14 cellular contexts compared by ENCODE assay signal in the genomic region with DNA sequence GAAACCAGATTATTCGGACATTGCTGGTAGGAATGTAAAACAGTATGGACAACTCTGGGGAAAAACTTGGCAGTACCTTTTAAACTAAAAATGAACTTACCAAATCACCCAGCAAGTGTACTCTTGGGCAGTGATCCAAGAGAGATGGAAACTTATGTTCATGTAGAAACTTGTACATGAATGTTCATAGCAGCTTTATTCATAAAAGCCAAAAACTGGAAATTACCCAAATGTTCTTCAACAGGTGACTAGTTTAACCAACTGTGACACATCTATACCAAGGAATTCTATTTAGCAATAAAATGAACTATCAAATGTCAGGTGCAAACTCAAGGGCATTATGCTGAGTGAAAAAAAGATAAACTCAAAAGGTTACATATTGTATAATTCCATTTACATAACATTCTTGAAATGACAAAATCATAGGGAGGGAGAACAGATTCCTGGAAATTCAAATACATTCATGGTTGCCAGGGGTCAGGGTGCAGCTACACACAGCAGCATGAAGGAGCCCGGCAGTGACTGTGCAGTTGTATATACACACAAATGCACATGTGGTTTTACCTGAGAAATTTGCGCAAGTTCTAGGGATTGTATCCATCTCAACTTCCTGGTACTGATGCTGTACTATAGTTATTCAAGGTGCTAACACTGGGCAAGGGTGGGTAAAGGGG. TPM values are rescaled to one million over a fixed set of nuclear protein-coding genes. Genes with fewer than 3 reads are reported as not detected.
A peak's percentile ranks its signal among the peaks of the same experiment; 100 is the strongest.
DNase-seq lines count a peak whose midpoint lies in the region; ATAC-seq lines count a peak whose summit lies in the region.
"Had no signal": no experiment of that assay in that cellular context is flagged by ENCODE, and none has a peak within 500 bp of the region (broad histone marks: within the 10 kb centered on the region; RNA-seq: fewer than 3 reads in every experiment).

No MANE protein-coding gene starts in this region.

- peaks cover 19% of the 10 kb centered on the region for H3K36me3 Mint-ChIP-seq in activated T-cell treated with anti-CD3 and anti-CD28 coated beads, Interleukin-2, amount 50 U/mL, for 4 hours (ENCODE audit: insufficient read depth)

- H3K4me3 Mint-ChIP-seq in activated T-cell treated with anti-CD3 and anti-CD28 coated beads, Interleukin-2, amount 50 U/mL, for 4 hours = no peak overlapping the region

- no peaks in the 10 kb centered on the region for H3K27me3 Mint-ChIP-seq in activated T-cell treated with anti-CD3 and anti-CD28 coated beads, Interleukin-2, amount 50 U/mL, for 4 hours (ENCODE audit: low read depth)

- no peaks in the 10 kb centered on the region for H3K9me3 Mint-ChIP-seq in activated T-cell treated with anti-CD3 and anti-CD28 coated beads, Interleukin-2, amount 50 U/mL, for 4 hours

- H3K4me1 Mint-ChIP-seq in activated T-cell treated with anti-CD3 and anti-CD28 coated beads, Interleukin-2, amount 50 U/mL, for 4 hours (ENCODE audit: low read depth) = peaks cover 37% of the 10 kb centered on the region

- no peak for DNase-seq in activated CD4-positive, CD25-positive, alpha-beta regulatory T cell treated with anti-CD3 and anti-CD28 coated beads, Interleukin-2, amount 50 U/mL, for 72 hours
- DNase-seq in activated T-cell treated with anti-CD3 and anti-CD28 coated beads, Interleukin-2, amount 50 U/mL, for 4 hours = no peak
- peak; percentile 72 for DNase-seq in fibroblast of the conjunctiva (ENCODE audit: low read depth)
- peak; percentile 44 to 46 for DNase-seq in stimulated activated CD4-positive, alpha-beta T cell treated with anti-CD3 and anti-CD28 coated beads, Interleukin-2, amount 100 ng/mL, for 48 hours
- DNase-seq in RPMI8226 = no peak
- DNase-seq in HuH-7.5 (ENCODE audit: low spot score) = no peak
- DNase-seq: left lung, MV-4-11, occipital lobe, T1000, trophoblast cell had no signal

- ATAC-seq in activated CD4-positive, CD25-positive, alpha-beta regulatory T cell treated with anti-CD3 and anti-CD28 coated beads, Interleukin-2, amount 50 U/mL, for 24 hours = peak; percentile 48 to 54
- ATAC-seq in activated T-cell treated with anti-CD3 and anti-CD28 coated beads, Interleukin-2, amount 50 U/mL, for 4 hours = peak; percentile 14 to 19
- no peak for ATAC-seq in HG03378 (IDR thresholded peaks at IDR 0.05; ENCODE audit: unreplicated experiment)
- ATAC-seq: left lung had no signal

RNA-seq across cellular contexts. Expression of a gene that starts 3.5 kb away (rescaled TPM):
- not detected for total RNA-seq in activated T-cell treated with anti-CD3 and anti-CD28 coated beads, Interleukin-2, amount 50 U/mL, for 4 hours
- total RNA-seq: left lung, RPMI7951 had no signal

Comparison
In these comparisons a context has a peak if more than half of its experiments do, and no peak if none do; other contexts are left out.
1. DNase-seq: peak in fibroblast of the conjunctiva (single experiment) and stimulated activated CD4-positive, alpha-beta T cell treated with anti-CD3 and anti-CD28 coated beads, Interleukin-2, amount 100 ng/mL, for 48 hours (2 of 2); none in activated CD4-positive, CD25-positive, alpha-beta regulatory T cell treated with anti-CD3 and anti-CD28 coated beads, Interleukin-2, amount 50 U/mL, for 72 hours (single experiment), activated T-cell treated with anti-CD3 and anti-CD28 coated beads, Interleukin-2, amount 50 U/mL, for 4 hours (single experiment), RPMI8226 (single experiment) and HuH-7.5 (single experiment).